Comparison of ENCODE assay signal across 22 cellular contexts in the genomic region with DNA sequence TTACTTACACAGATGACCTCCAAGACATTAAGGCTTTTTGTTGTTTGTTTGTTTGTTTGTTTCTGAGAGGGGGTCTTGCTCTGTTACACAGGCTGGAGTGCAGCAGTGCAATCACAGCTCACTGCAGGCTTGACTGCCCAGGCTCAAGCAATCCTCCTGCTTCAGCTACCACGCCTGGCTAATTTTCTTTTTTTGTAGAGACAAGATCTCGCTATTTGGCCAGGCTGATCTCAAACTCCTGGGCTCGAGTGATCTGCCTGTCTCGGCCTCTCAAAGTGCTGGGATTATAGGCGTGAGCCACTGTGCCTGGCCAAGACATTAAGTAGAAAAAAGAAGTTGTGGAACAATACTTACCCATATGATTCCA. TPM values are rescaled to one million over a fixed set of nuclear protein-coding genes. Genes with fewer than 3 reads are reported as not detected.
A peak's percentile ranks its signal among the peaks of the same experiment; 100 is the strongest.
DNase-seq lines count a peak whose midpoint lies in the region; ATAC-seq, FAIRE-seq and TF ChIP-seq lines count a peak whose summit lies in the region.
"Had no signal": no experiment of that assay in that cellular context is flagged by ENCODE, and none has a peak within 500 bp of the region (broad histone marks: within the 10 kb centered on the region; RNA-seq: fewer than 3 reads in every experiment).

No MANE protein-coding gene starts in this region.

- H2BK12ac ChIP-seq in mesenchymal stem cell (ENCODE audit: low read length in 2 of 2), result no peak overlapping the region

- H3K4me1 Mint-ChIP-seq in stimulated activated naive CD8-positive, alpha-beta T cell treated with anti-CD3 and anti-CD28 coated beads, Interleukin-15, Interleukin-2, amounts not matched to agents 100 ng/mL and 50 ng/mL, for 24 hours (ENCODE audit: low read depth), result peaks cover 71% of the 10 kb centered on the region
- peaks cover 85% of the 10 kb centered on the region for H3K4me1 Mint-ChIP-seq in stimulated activated naive CD8-positive, alpha-beta T cell treated with anti-CD3 and anti-CD28 coated beads, Interleukin-15, amount 100 ng/mL, for 72 hours

- H3K4me3 ChIP-seq in WERI-Rb-1 (ENCODE audit: low read depth, low read length) (no peak overlapping the region), mesenchymal stem cell (ENCODE audit: insufficient read depth in 1 of 2, low read depth in 1 of 2, low read length in 2 of 2) (no peak overlapping the region), kidney (ENCODE audit: low read length in 2 of 2) (no peak overlapping the region)
- H3K4me3 ChIP-seq: esophagus muscularis mucosa, lower lobe of right lung, prostate gland, tibial nerve had no signal

- H3K36me3 Mint-ChIP-seq in stimulated activated naive CD8-positive, alpha-beta T cell treated with anti-CD3 and anti-CD28 coated beads, Interleukin-15, Interleukin-2, amounts not matched to agents 100 ng/mL and 50 ng/mL, for 24 hours (ENCODE audit: low read depth), result no peaks in the 10 kb centered on the region
- H3K36me3 Mint-ChIP-seq: CD8-positive, alpha-beta memory T cell had no signal

- H3K4ac ChIP-seq in mesenchymal stem cell (ENCODE audit: low read depth in 1 of 2, low read length in 2 of 2), result no peak overlapping the region

- H3K9me3 ChIP-seq in WERI-Rb-1 (ENCODE audit: severe bottlenecking) (no peaks in the 10 kb centered on the region), mesenchymal stem cell (ENCODE audit: control insufficient read depth, low read length) (no peaks in the 10 kb centered on the region), kidney (ENCODE audit: control insufficient read depth in 1 of 2, low read length in 2 of 2) (no peaks in the 10 kb centered on the region)
- H3K9me3 ChIP-seq: esophagus muscularis mucosa, lower lobe of right lung, prostate gland, tibial nerve had no signal

- H3K36me3 ChIP-seq in WERI-Rb-1, result no peaks in the 10 kb centered on the region
- no peaks in the 10 kb centered on the region for H3K36me3 ChIP-seq in mesenchymal stem cell (ENCODE audit: control insufficient read depth in 1 of 2, insufficient read depth in 2 of 2, low read depth in 1 of 2, low read length in 2 of 2)
- H3K36me3 ChIP-seq in kidney (ENCODE audit: control insufficient read depth in 1 of 2, insufficient read depth in 2 of 2, low read length in 2 of 2), result no peaks in the 10 kb centered on the region
- H3K36me3 ChIP-seq: esophagus muscularis mucosa, lower lobe of right lung, prostate gland, tibial nerve had no signal

- peak overlapping the region; percentile 49 for H3K4me3 Mint-ChIP-seq in stimulated activated naive CD8-positive, alpha-beta T cell treated with anti-CD3 and anti-CD28 coated beads, Interleukin-15, Interleukin-2, amounts not matched to agents 100 ng/mL and 50 ng/mL, for 24 hours
- peak overlapping the region in 1 of 2 donors; percentile 73 for H3K4me3 Mint-ChIP-seq in stimulated activated naive CD8-positive, alpha-beta T cell treated with anti-CD3 and anti-CD28 coated beads, Interleukin-15, amount 100 ng/mL, for 72 hours
- H3K4me3 Mint-ChIP-seq: activated T-cell treated with anti-CD3 and anti-CD28 coated beads, Interleukin-2, amount 50 U/mL, for 24 hours; CD8-positive, alpha-beta memory T cell had no signal

- no peak overlapping the region for H2AFZ ChIP-seq in mesenchymal stem cell (ENCODE audit: low read depth, low read length)

- H3K27ac Mint-ChIP-seq in stimulated activated naive CD8-positive, alpha-beta T cell treated with anti-CD3 and anti-CD28 coated beads, Interleukin-15, Interleukin-2, amounts not matched to agents 100 ng/mL and 50 ng/mL, for 24 hours, result peak overlapping the region; percentile 94
- peak overlapping the region in 1 of 2 donors; percentile 28 for H3K27ac Mint-ChIP-seq in stimulated activated naive CD8-positive, alpha-beta T cell treated with anti-CD3 and anti-CD28 coated beads, Interleukin-15, amount 100 ng/mL, for 72 hours

- H3K14ac ChIP-seq in mesenchymal stem cell (ENCODE audit: low read length in 2 of 2), result no peak overlapping the region

- H3K18ac ChIP-seq in mesenchymal stem cell (ENCODE audit: low read depth in 1 of 2, low read length in 2 of 2), result no peak overlapping the region

- no peak overlapping the region for H2BK15ac ChIP-seq in mesenchymal stem cell (ENCODE audit: low read depth, poor library complexity, severe bottlenecking)

- no peak for FAIRE-seq in kidney (lab: Jason Lieb, UNC)
- FAIRE-seq: small intestine had no signal

- H4K91ac ChIP-seq in mesenchymal stem cell (ENCODE audit: low read length), result peak overlapping the region; percentile 43

- no peak overlapping the region for H3K9ac ChIP-seq in mesenchymal stem cell (ENCODE audit: low read length)
- H3K9ac ChIP-seq in kidney (ENCODE audit: low read length in 2 of 2), result no peak overlapping the region

- H2BK120ac ChIP-seq in mesenchymal stem cell (ENCODE audit: low read depth, low read length), result no peak overlapping the region

- no peaks in the 10 kb centered on the region for H3K27me3 ChIP-seq in WERI-Rb-1 (ENCODE audit: insufficient read depth, low read depth, severe bottlenecking)
- H3K27me3 ChIP-seq in mesenchymal stem cell (ENCODE audit: control insufficient read depth in 1 of 2, insufficient read depth in 1 of 2, low read length in 2 of 2), result no peaks in the 10 kb centered on the region
- H3K27me3 ChIP-seq: esophagus muscularis mucosa, tibial nerve had no signal

- no peak overlapping the region for H3K23ac ChIP-seq in mesenchymal stem cell (ENCODE audit: low read length in 2 of 2)

- 56% methylated on average over 4 of the region's 5 CpGs for WGBS in mesenchymal stem cell

- H3K4me1 ChIP-seq in mesenchymal stem cell (ENCODE audit: control insufficient read depth, insufficient read depth, low read depth, low read length), result peaks cover 22% of the 10 kb centered on the region
- H3K4me1 ChIP-seq in kidney (ENCODE audit: control insufficient read depth in 1 of 2, insufficient read depth in 1 of 2, low read depth in 1 of 2, low read length in 2 of 2), result no peaks in the 10 kb centered on the region
- H3K4me1 ChIP-seq: prostate gland had no signal

- H3K27ac ChIP-seq in WERI-Rb-1, result peak overlapping the region; percentile 89
- H3K27ac ChIP-seq in mesenchymal stem cell (ENCODE audit: low read length, poor library complexity, severe bottlenecking), result no peak overlapping the region
- no peak overlapping the region for H3K27ac ChIP-seq in kidney (ENCODE audit: low read depth in 2 of 2, low read length in 2 of 2)
- H3K27ac ChIP-seq: esophagus muscularis mucosa, lower lobe of right lung, prostate gland, tibial nerve had no signal

- no peak overlapping the region for H4K8ac ChIP-seq in mesenchymal stem cell (ENCODE audit: low read length)

- intact Hi-C loops in kidney (cut with DNase I), result no loop called here

- no peaks in the 10 kb centered on the region for H3K9me3 Mint-ChIP-seq in stimulated activated naive CD8-positive, alpha-beta T cell treated with anti-CD3 and anti-CD28 coated beads, Interleukin-15, Interleukin-2, amounts not matched to agents 100 ng/mL and 50 ng/mL, for 24 hours
- no peaks in the 10 kb centered on the region for H3K9me3 Mint-ChIP-seq in stimulated activated naive CD8-positive, alpha-beta T cell treated with anti-CD3 and anti-CD28 coated beads, Interleukin-15, amount 100 ng/mL, for 72 hours
- H3K9me3 Mint-ChIP-seq: activated T-cell treated with anti-CD3 and anti-CD28 coated beads, Interleukin-2, amount 50 U/mL, for 24 hours; CD8-positive, alpha-beta memory T cell had no signal

- DNase-seq in stimulated activated naive CD8-positive, alpha-beta T cell treated with anti-CD3 and anti-CD28 coated beads, Interleukin-15, amount 100 ng/mL, for 72 hours, result no peak
- DNase-seq in WERI-Rb-1 (no peak), mesenchymal stem cell (no peak), kidney (no peak), NCI-H146 (lab: John Stamatoyannopoulos, UW) (no peak)
- no peak for DNase-seq in activated CD4-positive, alpha-beta T cell treated with anti-CD3 and anti-CD28 coated beads, Interleukin-2, amount 50 U/mL, for 1 hour
- DNase-seq in effector CD8-positive, alpha-beta T cell (lab: John Stamatoyannopoulos, UW), result no peak
- DNase-seq: activated CD4-positive, alpha-beta T cell treated with anti-CD3 and anti-CD28 coated beads, Interleukin-2, amount 50 U/mL, for 48 hours; activated T-cell treated with anti-CD3 and anti-CD28 coated beads, Interleukin-2, amount 50 U/mL, for 24 hours; CD8-positive, alpha-beta memory T cell; central memory CD4-positive, alpha-beta T cell; H7; lower lobe of right lung; NCI-H1436 treated with DMSO at 0.1 percent for 48 hours; NCI-H2227 treated with DMSO at 0.1 percent for 48 hours; NK-92 treated with Interleukin-12 subunit alpha and Interleukin-12 subunit beta, amount 100 ng/mL, for 24 hours; small intestine; stimulated activated CD8-positive, alpha-beta memory T cell treated with anti-CD3 and anti-CD28 coated beads, Interleukin-4, amount 100 ng/mL, for 48 hours had no signal

- TF ChIP-seq CTCF in WERI-Rb-1 (IDR thresholded peaks at IDR 0.05; ENCODE audit: low read depth, low read length) (no peak), kidney (IDR thresholded peaks at IDR 0.05; ENCODE audit: borderline replicate concordance, extremely low read depth, insufficient read depth) (no peak)

- no peak overlapping the region for H3K4me2 ChIP-seq in mesenchymal stem cell (ENCODE audit: low read length, poor library complexity, severe bottlenecking)

- H3K27me3 Mint-ChIP-seq in stimulated activated naive CD8-positive, alpha-beta T cell treated with anti-CD3 and anti-CD28 coated beads, Interleukin-15, Interleukin-2, amounts not matched to agents 100 ng/mL and 50 ng/mL, for 24 hours, result no peaks in the 10 kb centered on the region
- no peaks in the 10 kb centered on the region for H3K27me3 Mint-ChIP-seq in stimulated activated naive CD8-positive, alpha-beta T cell treated with anti-CD3 and anti-CD28 coated beads, Interleukin-15, amount 100 ng/mL, for 72 hours
- H3K27me3 Mint-ChIP-seq: activated T-cell treated with anti-CD3 and anti-CD28 coated beads, Interleukin-2, amount 50 U/mL, for 24 hours; CD8-positive, alpha-beta memory T cell had no signal

- ATAC-seq in stimulated activated naive CD8-positive, alpha-beta T cell treated with anti-CD3 and anti-CD28 coated beads, Interleukin-15, amount 100 ng/mL, for 72 hours, result no peak
- ATAC-seq: lower lobe of right lung had no signal

- no peak overlapping the region for H2BK5ac ChIP-seq in mesenchymal stem cell (ENCODE audit: low read depth, low read length, poor library complexity, severe bottlenecking)

- H2AK5ac ChIP-seq in mesenchymal stem cell (ENCODE audit: low read length, severe bottlenecking), result no peak overlapping the region

- H3K79me1 ChIP-seq in mesenchymal stem cell (replicated peaks; ENCODE audit: low read length, poor library complexity, severe bottlenecking), result no peaks in the 10 kb centered on the region

RNA-seq across cellular contexts. Expression of gene ID3, which starts 30.2 kb away (rescaled TPM):
- 497 TPM for polyA plus RNA-seq in mesenchymal stem cell (2013, experiment 1 of 2)
- 504 TPM for polyA plus RNA-seq in mesenchymal stem cell (2013, experiment 2 of 2)
- total RNA-seq in kidney, result 97.8 TPM
- polyA plus RNA-seq in kidney (ENCODE audit: insufficient read depth, low read depth, low replicate concordance), result 157 TPM

RNA-seq across cellular contexts. Expression of gene E2F2, which starts 58.5 kb away (rescaled TPM):
- polyA plus RNA-seq in mesenchymal stem cell (2013, experiment 1 of 2), result 0.59 TPM
- 0.44 TPM for polyA plus RNA-seq in mesenchymal stem cell (2013, experiment 2 of 2)
- total RNA-seq in kidney, result 0.50 TPM
- polyA plus RNA-seq in kidney (ENCODE audit: insufficient read depth, low read depth, low replicate concordance), result not detected
